1 cellular context compared by ENCODE assay signal in the genomic region with DNA sequence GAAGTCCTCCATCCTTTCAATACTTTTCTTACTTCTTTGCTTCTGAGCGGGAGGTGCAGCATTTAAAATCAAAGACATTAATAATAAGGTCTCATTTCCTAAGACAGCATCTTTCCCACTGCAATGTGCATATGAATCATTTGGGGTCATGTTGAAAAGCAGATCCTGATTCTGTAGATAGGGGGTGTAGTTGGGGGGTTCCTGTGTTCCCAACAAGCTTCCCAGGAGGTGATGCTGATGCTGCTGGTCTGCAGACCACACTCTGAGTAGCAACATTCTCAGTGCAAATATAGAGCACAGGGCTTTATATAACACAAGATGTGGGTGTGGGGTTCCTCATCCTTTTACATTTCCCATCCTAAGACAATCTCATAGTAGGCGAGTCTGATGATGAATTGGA.
TF ChIP-seq lines count a peak whose summit lies in the region.

No MANE protein-coding gene starts in this region.

TF ChIP-seq in SK-N-SH, 30 proteins besides CTCF, POLR2A, EP300 and RAD21 (continued from another document):
- TF ChIP-seq, protein P1, sequence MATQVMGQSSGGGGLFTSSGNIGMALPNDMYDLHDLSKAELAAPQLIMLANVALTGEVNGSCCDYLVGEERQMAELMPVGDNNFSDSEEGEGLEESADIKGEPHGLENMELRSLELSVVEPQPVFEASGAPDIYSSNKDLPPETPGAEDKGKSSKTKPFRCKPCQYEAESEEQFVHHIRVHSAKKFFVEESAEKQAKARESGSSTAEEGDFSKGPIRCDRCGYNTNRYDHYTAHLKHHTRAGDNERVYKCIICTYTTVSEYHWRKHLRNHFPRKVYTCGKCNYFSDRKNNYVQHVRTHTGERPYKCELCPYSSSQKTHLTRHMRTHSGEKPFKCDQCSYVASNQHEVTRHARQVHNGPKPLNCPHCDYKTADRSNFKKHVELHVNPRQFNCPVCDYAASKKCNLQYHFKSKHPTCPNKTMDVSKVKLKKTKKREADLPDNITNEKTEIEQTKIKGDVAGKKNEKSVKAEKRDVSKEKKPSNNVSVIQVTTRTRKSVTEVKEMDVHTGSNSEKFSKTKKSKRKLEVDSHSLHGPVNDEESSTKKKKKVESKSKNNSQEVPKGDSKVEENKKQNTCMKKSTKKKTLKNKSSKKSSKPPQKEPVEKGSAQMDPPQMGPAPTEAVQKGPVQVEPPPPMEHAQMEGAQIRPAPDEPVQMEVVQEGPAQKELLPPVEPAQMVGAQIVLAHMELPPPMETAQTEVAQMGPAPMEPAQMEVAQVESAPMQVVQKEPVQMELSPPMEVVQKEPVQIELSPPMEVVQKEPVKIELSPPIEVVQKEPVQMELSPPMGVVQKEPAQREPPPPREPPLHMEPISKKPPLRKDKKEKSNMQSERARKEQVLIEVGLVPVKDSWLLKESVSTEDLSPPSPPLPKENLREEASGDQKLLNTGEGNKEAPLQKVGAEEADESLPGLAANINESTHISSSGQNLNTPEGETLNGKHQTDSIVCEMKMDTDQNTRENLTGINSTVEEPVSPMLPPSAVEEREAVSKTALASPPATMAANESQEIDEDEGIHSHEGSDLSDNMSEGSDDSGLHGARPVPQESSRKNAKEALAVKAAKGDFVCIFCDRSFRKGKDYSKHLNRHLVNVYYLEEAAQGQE (IDR thresholded peaks at IDR 0.05; ENCODE audit: low read depth, low read length): no peak
- TF ChIP-seq SIN3A (IDR thresholded peaks at IDR 0.05; ENCODE audit: borderline replicate concordance, low read depth, low read length) (no peak), GABPA (IDR thresholded peaks at IDR 0.05; ENCODE audit: low read depth) (no peak), GATA2 (CRISPR knock-in tag; IDR thresholded peaks at IDR 0.05) (no peak), TAF1 (IDR thresholded peaks at IDR 0.05; ENCODE audit: borderline replicate concordance, low read depth, low read length) (no peak), RFX5 (IDR thresholded peaks at IDR 0.05; ENCODE audit: low read length) (no peak), ELF1 (IDR thresholded peaks at IDR 0.05) (no peak), RCOR1 (IDR thresholded peaks at IDR 0.05; ENCODE audit: low read length) (no peak), FOXJ3 (CRISPR knock-in tag; IDR thresholded peaks at IDR 0.05) (no peak), MXI1 (IDR thresholded peaks at IDR 0.05; ENCODE audit: low read depth, low read length) (no peak), CHD2 (IDR thresholded peaks at IDR 0.05; ENCODE audit: low read length, partially characterized antibody) (no peak), SMC3 (IDR thresholded peaks at IDR 0.05; ENCODE audit: low read depth, low read length) (no peak)
